In the genomic region with DNA sequence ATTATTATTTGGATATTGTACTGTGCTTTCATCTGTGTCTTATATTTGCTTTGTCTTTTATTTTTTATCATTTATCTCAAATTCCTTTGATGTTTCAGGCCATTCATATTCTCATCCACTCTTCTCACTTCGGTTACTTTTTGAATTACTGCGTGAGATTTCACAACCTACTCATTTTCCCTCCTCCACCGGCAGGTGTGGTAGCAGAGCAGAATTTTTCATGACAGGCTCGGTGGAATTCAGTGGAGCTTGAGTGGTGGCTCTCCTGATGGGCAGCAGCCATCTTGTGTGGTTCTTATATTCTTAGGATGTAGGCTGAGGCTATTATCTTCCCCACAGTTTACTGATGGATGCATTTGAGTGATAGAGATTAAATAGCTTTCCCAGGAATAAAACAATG, we compare ENCODE assay signal across 18 cellular contexts.
"Had no signal": no experiment of that assay in that cellular context is flagged by ENCODE, and none has a peak within 500 bp of the region (broad histone marks: within the 10 kb centered on the region; RNA-seq: fewer than 3 reads in every experiment).

No MANE protein-coding gene starts in this region.

- H3K27me3 Mint-ChIP-seq: activated naive CD8-positive, alpha-beta T cell treated with anti-CD3 and anti-CD28 coated beads for 36 hours; T-cell had no signal

- DNase-seq: activated CD4-positive, alpha-beta T cell treated with anti-CD3 and anti-CD28 coated beads, Interleukin-2, amount 50 U/mL, for 4 hours; activated naive CD4-positive, alpha-beta T cell; activated naive CD8-positive, alpha-beta T cell treated with anti-CD3 and anti-CD28 coated beads for 36 hours; amniotic stem cell; dermis blood vessel endothelial cell; effector memory CD8-positive, alpha-beta T cell; hypothalamus; islet precursor cell; lower lobe of right lung; occipital lobe; stimulated activated CD4-positive, alpha-beta T cell treated with anti-CD3 and anti-CD28 coated beads, Interleukin-2, amount 100 ng/mL, for 24 hours; stimulated activated naive CD8-positive, alpha-beta T cell treated with anti-CD3 and anti-CD28 coated beads, Interleukin-15, Interleukin-2, amounts not matched to agents 100 U/mL and 50 U/mL, for 24 hours; substantia nigra; T-cell; T-helper 9 cell had no signal

- H3K4me3 Mint-ChIP-seq: activated naive CD8-positive, alpha-beta T cell treated with anti-CD3 and anti-CD28 coated beads for 36 hours; effector memory CD8-positive, alpha-beta T cell; mesothelial cell of epicardium; T-cell; type B pancreatic cell had no signal

- H3K4me1 ChIP-seq: lower lobe of right lung had no signal

- H3K9me3 ChIP-seq: lower lobe of right lung had no signal

- H3K27me3 ChIP-seq: cardiac muscle cell had no signal

- H3K4me3 ChIP-seq: cardiac muscle cell, lower lobe of right lung had no signal

- ATAC-seq: effector memory CD8-positive, alpha-beta T cell; lower lobe of right lung; stimulated activated naive CD8-positive, alpha-beta T cell treated with anti-CD3 and anti-CD28 coated beads, Interleukin-15, Interleukin-2, amounts not matched to agents 100 U/mL and 50 U/mL, for 24 hours; T-cell had no signal

- H3K36me3 ChIP-seq: cardiac muscle cell, lower lobe of right lung had no signal

- H3K36me3 Mint-ChIP-seq: mesothelial cell of epicardium, type B pancreatic cell had no signal

- H3K27ac Mint-ChIP-seq: activated naive CD8-positive, alpha-beta T cell treated with anti-CD3 and anti-CD28 coated beads for 36 hours; mesothelial cell of epicardium; T-cell; type B pancreatic cell had no signal

- H3K27ac ChIP-seq: cardiac muscle cell, lower lobe of right lung had no signal
